Comparison of ENCODE assay signal across 27 cellular contexts in genomic region chr9:119758990-119759389, GRCh38.
"Had no signal": no experiment of that assay in that cellular context is flagged by ENCODE, and none has a peak within 500 bp of the region (broad histone marks: within the 10 kb centered on the region; RNA-seq: fewer than 3 reads in every experiment).

No MANE protein-coding gene starts in this region.

- H3K36me3 ChIP-seq: left ventricle myocardium inferior, neural progenitor cell, neutrophil, pancreas, prostate gland, suprapubic skin, thoracic aorta, transverse colon, upper lobe of left lung, vagina had no signal

- ATAC-seq: natural killer cell; pancreas; right cardiac atrium; sciatic nerve; stimulated activated naive B cell treated with anti-CD40 and anti-IgM and Interleukin-4, amounts not matched to agents 10 μg/mL and 1 μg/mL and 100 μg/mL, for 72 hours had no signal

- H3K4me2 ChIP-seq: neural progenitor cell had no signal

- H3K27me3 ChIP-seq: neural progenitor cell, neutrophil, suprapubic skin, transverse colon, upper lobe of left lung, vagina had no signal

- H3K4me3 ChIP-seq: left ventricle myocardium inferior, lung, neural progenitor cell, pancreas, prostate gland, skin epidermis, suprapubic skin, thoracic aorta, transverse colon, upper lobe of left lung, vagina had no signal

- H3K9me3 ChIP-seq: left ventricle myocardium inferior, neutrophil, pancreas, prostate gland, suprapubic skin, thoracic aorta, transverse colon, upper lobe of left lung, vagina had no signal

- H2AFZ ChIP-seq: neural progenitor cell had no signal

- H3K9ac ChIP-seq: neural progenitor cell had no signal

- H3K27ac ChIP-seq: left ventricle myocardium inferior, neural progenitor cell, neutrophil, pancreas, prostate gland, skin epidermis, suprapubic skin, thoracic aorta, transverse colon, upper lobe of left lung, vagina had no signal

- H3K4me1 ChIP-seq: left ventricle myocardium inferior, pancreas, prostate gland, suprapubic skin, transverse colon, upper lobe of left lung, vagina had no signal

- DNase-seq: hippocampal formation; islet precursor cell; left ventricle myocardium inferior; mesendoderm; naive B cell; natural killer cell; nephron progenitor cell; pancreas; posterior cingulate gyrus; retina; right cardiac atrium; stimulated activated CD4-positive, alpha-beta T cell treated with anti-CD3 and anti-CD28 coated beads, Interleukin-12 subunit alpha, Interleukin-12 subunit beta, amount 100 ng/mL, for 4 hours; stimulated activated CD4-positive, alpha-beta T cell treated with anti-CD3 and anti-CD28 coated beads, Interleukin-15, amount 100 ng/mL, for 24 hours; stimulated activated CD4-positive, alpha-beta T cell treated with anti-CD3 and anti-CD28 coated beads, Interleukin-2, amount 100 ng/mL, for 24 hours; stimulated activated CD4-positive, alpha-beta T cell treated with anti-CD3 and anti-CD28 coated beads, Interleukin-4, amount 100 ng/mL, for 1 hour; stimulated activated naive B cell treated with anti-CD40 and anti-IgM and Interleukin-4, amounts not matched to agents 10 μg/mL and 1 μg/mL and 100 μg/mL, for 72 hours; transverse colon; upper lobe of left lung had no signal

- FAIRE-seq: pancreas had no signal
